ENCODE assay signal across 1 cellular context in the genomic region with DNA sequence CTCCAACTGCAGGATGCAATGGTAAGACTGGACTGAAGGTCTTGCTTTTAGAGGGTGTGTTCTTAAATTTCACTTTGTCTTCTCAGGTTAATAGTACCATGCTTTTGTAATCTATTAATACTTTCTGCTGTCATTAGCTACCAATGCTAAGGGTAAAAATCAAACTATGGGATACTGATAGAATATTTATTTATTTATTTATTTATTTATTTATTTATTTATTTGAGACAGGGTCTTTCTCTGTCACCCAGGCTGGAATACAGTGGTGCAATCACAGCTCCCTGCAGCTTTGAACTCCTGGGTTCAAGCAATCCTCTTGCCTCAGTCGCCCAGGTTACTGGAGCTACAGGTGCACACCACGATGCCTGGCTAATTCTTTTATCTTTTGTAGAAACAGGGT.
TF ChIP-seq lines count a peak whose summit lies in the region.

No MANE protein-coding gene starts in this region.

TF ChIP-seq in IMR-90, 13 proteins besides CTCF, POLR2A, EP300 and RAD21:
- TF ChIP-seq, protein P1, sequence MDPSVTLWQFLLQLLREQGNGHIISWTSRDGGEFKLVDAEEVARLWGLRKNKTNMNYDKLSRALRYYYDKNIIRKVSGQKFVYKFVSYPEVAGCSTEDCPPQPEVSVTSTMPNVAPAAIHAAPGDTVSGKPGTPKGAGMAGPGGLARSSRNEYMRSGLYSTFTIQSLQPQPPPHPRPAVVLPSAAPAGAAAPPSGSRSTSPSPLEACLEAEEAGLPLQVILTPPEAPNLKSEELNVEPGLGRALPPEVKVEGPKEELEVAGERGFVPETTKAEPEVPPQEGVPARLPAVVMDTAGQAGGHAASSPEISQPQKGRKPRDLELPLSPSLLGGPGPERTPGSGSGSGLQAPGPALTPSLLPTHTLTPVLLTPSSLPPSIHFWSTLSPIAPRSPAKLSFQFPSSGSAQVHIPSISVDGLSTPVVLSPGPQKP (IDR thresholded peaks at IDR 0.05; ENCODE audit: borderline replicate concordance, low read depth, low read length), result no peak
- TF ChIP-seq, protein P2, sequence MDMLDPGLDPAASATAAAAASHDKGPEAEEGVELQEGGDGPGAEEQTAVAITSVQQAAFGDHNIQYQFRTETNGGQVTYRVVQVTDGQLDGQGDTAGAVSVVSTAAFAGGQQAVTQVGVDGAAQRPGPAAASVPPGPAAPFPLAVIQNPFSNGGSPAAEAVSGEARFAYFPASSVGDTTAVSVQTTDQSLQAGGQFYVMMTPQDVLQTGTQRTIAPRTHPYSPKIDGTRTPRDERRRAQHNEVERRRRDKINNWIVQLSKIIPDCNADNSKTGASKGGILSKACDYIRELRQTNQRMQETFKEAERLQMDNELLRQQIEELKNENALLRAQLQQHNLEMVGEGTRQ (IDR thresholded peaks at IDR 0.05; ENCODE audit: low read depth, low read length), result no peak
- TF ChIP-seq CHD1 (IDR thresholded peaks at IDR 0.05; ENCODE audit: low read depth, low read length) (no peak), SMC3 (IDR thresholded peaks at IDR 0.05; ENCODE audit: low read depth, low read length) (no peak), RFX5 (IDR thresholded peaks at IDR 0.05; ENCODE audit: low read depth, low read length) (no peak), RCOR1 (IDR thresholded peaks at IDR 0.05; ENCODE audit: insufficient replicate concordance, low read length) (no peak), NFE2L2 (IDR thresholded peaks at IDR 0.05; ENCODE audit: low read depth, low read length) (no peak), MXI1 (IDR thresholded peaks at IDR 0.05; ENCODE audit: borderline replicate concordance, low read depth, low read length) (no peak), MAZ (IDR thresholded peaks at IDR 0.05; ENCODE audit: borderline replicate concordance, low read depth, low read length) (no peak), MAFK (IDR thresholded peaks at IDR 0.05; ENCODE audit: low read depth, low read length) (no peak), CEBPB (IDR thresholded peaks at IDR 0.05; ENCODE audit: low read depth, low read length) (no peak), BHLHE40 (IDR thresholded peaks at IDR 0.05; ENCODE audit: low read depth, low read length) (no peak), FOS (IDR thresholded peaks at IDR 0.05; ENCODE audit: low read depth, low read length) (no peak)
